ENCODE assay signal across 26 cellular contexts in genomic region chr17:67096609-67097008, GRCh38. TPM values are rescaled to one million over a fixed set of nuclear protein-coding genes. Genes with fewer than 3 reads are reported as not detected.
"Had no signal": no experiment of that assay in that cellular context is flagged by ENCODE, and none has a peak within 500 bp of the region (broad histone marks: within the 10 kb centered on the region; RNA-seq: fewer than 3 reads in every experiment).

No MANE protein-coding gene starts in this region.

- H3K27me3 ChIP-seq: body of pancreas had no signal

- H3K27ac ChIP-seq: body of pancreas had no signal

- H3K4me3 Mint-ChIP-seq: activated B cell treated with CpG ODN at 0.5 μM for 24 hours; activated CD4-positive, alpha-beta T cell treated with anti-CD3 and anti-CD28 coated beads, Interleukin-2, amount 10 ng/mL, durations not matched to agents 24 days and 14 days; activated CD8-positive, alpha-beta memory T cell treated with anti-CD3 and anti-CD28 coated beads, Interleukin-2, amount 10 ng/mL, durations not matched to agents 7 days and 5 days; activated naive CD4-positive, alpha-beta T cell treated with anti-CD3 and anti-CD28 coated beads, Interleukin-2, amount 50 U/mL, for 24 hours; activated T-cell treated with anti-CD3 and anti-CD28 coated beads, Interleukin-2, amount 50 U/mL, for 24 hours; T-helper 17 cell had no signal

- H3K27me3 Mint-ChIP-seq: activated B cell treated with CpG ODN at 0.5 μM for 24 hours; activated CD4-positive, alpha-beta T cell treated with anti-CD3 and anti-CD28 coated beads, Interleukin-2, amount 10 ng/mL, durations not matched to agents 24 days and 14 days; activated CD8-positive, alpha-beta memory T cell treated with anti-CD3 and anti-CD28 coated beads, Interleukin-2, amount 10 ng/mL, durations not matched to agents 7 days and 5 days; activated naive CD4-positive, alpha-beta T cell treated with anti-CD3 and anti-CD28 coated beads, Interleukin-2, amount 50 U/mL, for 24 hours; activated T-cell treated with anti-CD3 and anti-CD28 coated beads, Interleukin-2, amount 50 U/mL, for 24 hours; T-helper 17 cell had no signal

- H3K27ac Mint-ChIP-seq: activated B cell treated with CpG ODN at 0.5 μM for 24 hours; activated CD4-positive, alpha-beta T cell treated with anti-CD3 and anti-CD28 coated beads, Interleukin-2, amount 10 ng/mL, durations not matched to agents 24 days and 14 days; activated CD8-positive, alpha-beta memory T cell treated with anti-CD3 and anti-CD28 coated beads, Interleukin-2, amount 10 ng/mL, durations not matched to agents 7 days and 5 days; activated naive CD4-positive, alpha-beta T cell treated with anti-CD3 and anti-CD28 coated beads, Interleukin-2, amount 50 U/mL, for 24 hours; activated T-cell treated with anti-CD3 and anti-CD28 coated beads, Interleukin-2, amount 50 U/mL, for 24 hours; T-helper 17 cell had no signal

- DNase-seq: activated B cell treated with CpG ODN at 0.5 μM for 24 hours; activated CD4-positive, alpha-beta T cell treated with anti-CD3 and anti-CD28 coated beads for 1 hour; activated CD4-positive, alpha-beta T cell treated with anti-CD3 and anti-CD28 coated beads, Interleukin-2, amount 10 ng/mL, durations not matched to agents 24 days and 14 days; activated CD4-positive, alpha-beta T cell treated with anti-CD3 and anti-CD28 coated beads, Interleukin-2, amount 50 U/mL, for 48 hours; activated CD8-positive, alpha-beta memory T cell treated with anti-CD3 and anti-CD28 coated beads, Interleukin-2, amount 10 ng/mL, durations not matched to agents 7 days and 5 days; activated naive CD4-positive, alpha-beta T cell; activated T-cell treated with anti-CD3 and anti-CD28 coated beads, Interleukin-2, amount 50 U/mL, for 24 hours; aorta; body of pancreas; central memory CD4-positive, alpha-beta T cell; NCI-H1092; NCI-H1417; NCI-H1930; NCI-H2171 treated with DMSO at 0.1 percent for 48 hours; NCI-H226; NCI-H526; NCI-H774; SIG-M5; T-helper 17 cell; T-helper 9 cell had no signal

- H3K9me3 Mint-ChIP-seq: activated B cell treated with CpG ODN at 0.5 μM for 24 hours; activated naive CD4-positive, alpha-beta T cell treated with anti-CD3 and anti-CD28 coated beads, Interleukin-2, amount 50 U/mL, for 24 hours; activated T-cell treated with anti-CD3 and anti-CD28 coated beads, Interleukin-2, amount 50 U/mL, for 24 hours had no signal

- ATAC-seq: activated CD8-positive, alpha-beta memory T cell treated with anti-CD3 and anti-CD28 coated beads, Interleukin-2, amount 10 ng/mL, durations not matched to agents 7 days and 5 days; body of pancreas; T-helper 17 cell had no signal

- H3K9me3 ChIP-seq: body of pancreas had no signal

- H3K4me3 ChIP-seq: body of pancreas had no signal

RNA-seq across cellular contexts. Expression of gene CACNG1, which starts 52.3 kb away (rescaled TPM):
- total RNA-seq: activated B cell treated with CpG ODN at 0.5 μM for 24 hours; activated CD4-positive, alpha-beta T cell treated with anti-CD3 and anti-CD28 coated beads, Interleukin-2, amount 10 ng/mL, durations not matched to agents 24 days and 14 days; activated CD8-positive, alpha-beta memory T cell treated with anti-CD3 and anti-CD28 coated beads, Interleukin-2, amount 10 ng/mL, durations not matched to agents 7 days and 5 days; aorta; body of pancreas; bronchial epithelial cell; MCF 10A; NCI-H460; OCI-LY7; RPMI7951; T-helper 17 cell had no signal
